Comparison of ENCODE assay signal across 8 cellular contexts in genomic region chr19:1177322-1178114, GRCh38. TPM values are rescaled to one million over a fixed set of nuclear protein-coding genes. Genes with fewer than 3 reads are reported as not detected.
A peak's percentile ranks its signal among the peaks of the same experiment; 100 is the strongest.
DNase-seq lines count a peak whose midpoint lies in the region; ATAC-seq and TF ChIP-seq lines count a peak whose summit lies in the region.

No MANE protein-coding gene starts in this region.

- H3K27ac Mint-ChIP-seq in activated CD4-positive, alpha-beta T cell treated with anti-CD3 and anti-CD28 coated beads, Interleukin-2, amount 10 ng/mL, durations not matched to agents 7 days and 5 days = no peak overlapping the region

- H3K4me3 Mint-ChIP-seq in activated CD4-positive, alpha-beta T cell treated with anti-CD3 and anti-CD28 coated beads, Interleukin-2, amount 10 ng/mL, durations not matched to agents 7 days and 5 days = no peak overlapping the region

- H3K9me3 ChIP-seq in Panc1 (ENCODE audit: control insufficient read depth, insufficient read depth, low read depth, low read length) = no peaks in the 10 kb centered on the region
- no peaks in the 10 kb centered on the region for H3K9me3 ChIP-seq in esophagus muscularis mucosa

- H3K36me3 ChIP-seq in Panc1 (ENCODE audit: control insufficient read depth, insufficient read depth, low read length) (peaks cover 3% of the 10 kb centered on the region; the same call in 1 of the 2 replicates), esophagus muscularis mucosa (no peaks in the 10 kb centered on the region)

- H3K4me1 ChIP-seq in Panc1 (ENCODE audit: control insufficient read depth, insufficient read depth, low read length) (peaks cover 52% of the 10 kb centered on the region), esophagus muscularis mucosa (peaks cover 13 to 33% (median 29%) of the 10 kb centered on the region in 4 donors)

- intact Hi-C loops in Panc1 (cut with micrococcal nuclease; ENCODE audit: unreplicated experiment) (no loop called here), esophagus muscularis mucosa (cut with DNase I) (no loop called here)

- H3K27me3 ChIP-seq in Panc1 (ENCODE audit: control insufficient read depth, insufficient read depth, low read length) (no peaks in the 10 kb centered on the region), esophagus muscularis mucosa (peaks cover 0 to 8% (median 0%) of the 10 kb centered on the region in 4 donors)

- no peak for TF ChIP-seq CTCF in Panc1 (IDR thresholded peaks at IDR 0.05)
- no peak for TF ChIP-seq CTCF in esophagus muscularis mucosa (IDR thresholded peaks at IDR 0.05)

- H3K4me3 ChIP-seq in Panc1 (ENCODE audit: low read depth in 2 of 2, low read length in 2 of 2) (peak overlapping the region in 1 of 2 experiments; percentile 2; a peak in 1 of 4 replicates), esophagus muscularis mucosa (no peak overlapping the region), skin epidermis (no peak overlapping the region)

- CTCF ChIA-PET in Panc1 (lab: Charles Lee) = no interaction called here
- CTCF ChIA-PET in activated CD4-positive, alpha-beta T cell treated with anti-CD3 and anti-CD28 coated beads, Interleukin-2, amount 10 ng/mL, durations not matched to agents 7 days and 5 days (lab: Charles Lee) = interaction anchor here (0.7 to 2.2 kb wide), 6 partner anchors 8 to 71 kb away, joined by 3 to 8 read pairs (median 4); no protein-coding TSS in a partner anchor

- peaks cover 2% of the 10 kb centered on the region for H3K36me3 Mint-ChIP-seq in activated CD4-positive, alpha-beta T cell treated with anti-CD3 and anti-CD28 coated beads, Interleukin-2, amount 10 ng/mL, durations not matched to agents 7 days and 5 days (ENCODE audit: low read depth)

- H3K27me3 Mint-ChIP-seq in activated CD4-positive, alpha-beta T cell treated with anti-CD3 and anti-CD28 coated beads, Interleukin-2, amount 10 ng/mL, durations not matched to agents 7 days and 5 days = peaks cover 5% of the 10 kb centered on the region

- TF ChIP-seq POLR2A in esophagus muscularis mucosa (IDR thresholded peaks at IDR 0.05; ENCODE audit: low read depth) = no peak

- H3K9me3 Mint-ChIP-seq in activated CD4-positive, alpha-beta T cell treated with anti-CD3 and anti-CD28 coated beads, Interleukin-2, amount 10 ng/mL, durations not matched to agents 7 days and 5 days = no peaks in the 10 kb centered on the region

- no TSS peak for BruUV-seq in Panc1 (replicated peaks; lab: Mats Ljungman, UMichigan)

- H3K27ac ChIP-seq in Panc1 (ENCODE audit: low read length) = peak overlapping the region; percentile 72
- peak overlapping the region; percentile 9 to 56 (median 34) for H3K27ac ChIP-seq in esophagus muscularis mucosa (replicated peaks in 1 of 4)
- peak overlapping the region in 20 of 21 experiments; percentile 60 to 100 (median 82) for H3K27ac ChIP-seq in skin epidermis

- POLR2A ChIA-PET in Panc1 (lab: Charles Lee) = no interaction called here
- POLR2A ChIA-PET in activated CD4-positive, alpha-beta T cell treated with anti-CD3 and anti-CD28 coated beads, Interleukin-2, amount 10 ng/mL, durations not matched to agents 7 days and 5 days (lab: Charles Lee) = no interaction called here

- peaks cover 29% of the 10 kb centered on the region for H3K4me1 Mint-ChIP-seq in activated CD4-positive, alpha-beta T cell treated with anti-CD3 and anti-CD28 coated beads, Interleukin-2, amount 10 ng/mL, durations not matched to agents 7 days and 5 days

- 51% methylated on average over 13 of the region's 25 CpGs for WGBS in esophagus muscularis mucosa

- ATAC-seq in Panc1 (peak; percentile 69), GM18511 (IDR thresholded peaks at IDR 0.05; ENCODE audit: unreplicated experiment) (no peak), GM19455 (IDR thresholded peaks at IDR 0.05; ENCODE audit: unreplicated experiment) (no peak)

- in situ Hi-C loops in Panc1 (cut with HindIII; ENCODE audit: low pct_unique_long_range_greater_than_20kb, low sequenced_read_pairs) = no loop called here

- TF ChIP-seq EP300 in esophagus muscularis mucosa (IDR thresholded peaks at IDR 0.05) = no peak

- peak; percentile 96 for DNase-seq in GM04504 (ENCODE audit: low read depth)
- DNase-seq in Panc1 (ENCODE audit: low read depth, low spot score) = no peak
- DNase-seq in esophagus muscularis mucosa (ENCODE audit: extremely low spot score) = no peak
- DNase-seq in NCI-H2196 (lab: John Stamatoyannopoulos, UW; ENCODE audit: unreplicated experiment) = no peak
- DNase-seq in activated CD4-positive, alpha-beta T cell treated with anti-CD3 and anti-CD28 coated beads, Interleukin-2, amount 10 ng/mL, durations not matched to agents 7 days and 5 days = no peak

RNA-seq across cellular contexts. Expression of gene SBNO2, which starts 3.5 kb away (rescaled TPM):
- total RNA-seq in Panc1 (2021; ENCODE audit: unreplicated experiment) = 101 TPM
- 92.5 TPM for polyA plus RNA-seq in Panc1 (2012; ENCODE audit: insufficient read length)
- 100 to 1,000 TPM in 1 of 4 donors, 10 to 100 TPM in 3; 16.2 to 141 (median 30.5) TPM for total RNA-seq in esophagus muscularis mucosa
- 10 to 100 TPM; 84.7 to 91.7 TPM for total RNA-seq in activated CD4-positive, alpha-beta T cell treated with anti-CD3 and anti-CD28 coated beads, Interleukin-2, amount 10 ng/mL, durations not matched to agents 7 days and 5 days

RNA-seq across cellular contexts. Expression of gene STK11, which starts 28.1 kb away (rescaled TPM):
- total RNA-seq in Panc1 (2021; ENCODE audit: unreplicated experiment) (116 TPM), esophagus muscularis mucosa (10 to 100 TPM; 52.2 to 95.7 (median 73.2) TPM)
- polyA plus RNA-seq in Panc1 (2012; ENCODE audit: insufficient read length) = 141 TPM
- 10 to 100 TPM; 71.7 to 82.0 TPM for total RNA-seq in activated CD4-positive, alpha-beta T cell treated with anti-CD3 and anti-CD28 coated beads, Interleukin-2, amount 10 ng/mL, durations not matched to agents 7 days and 5 days
